4 cellular contexts compared by ENCODE assay signal in the genomic region with DNA sequence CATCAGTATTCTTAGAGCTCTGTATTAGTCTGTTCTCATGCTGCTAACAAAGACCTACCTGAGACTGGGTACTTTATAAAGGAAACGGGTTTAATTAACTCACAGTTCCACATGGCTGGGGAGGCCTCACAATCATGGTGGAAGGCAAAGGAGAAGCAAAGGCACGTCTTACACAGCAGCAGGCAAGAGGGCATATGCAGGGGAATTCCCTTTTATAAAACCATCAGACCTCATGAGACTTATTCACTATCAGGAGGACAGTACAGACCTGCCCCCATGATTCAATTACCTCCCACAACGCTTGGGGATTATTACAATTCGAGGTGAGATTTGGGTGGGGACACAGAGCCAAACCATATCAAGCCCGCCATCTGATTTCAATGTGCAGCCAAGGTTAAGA. TPM values are rescaled to one million over a fixed set of nuclear protein-coding genes. Genes with fewer than 3 reads are reported as not detected.
"Had no signal": no experiment of that assay in that cellular context is flagged by ENCODE, and none has a peak within 500 bp of the region (broad histone marks: within the 10 kb centered on the region; RNA-seq: fewer than 3 reads in every experiment).

No MANE protein-coding gene starts in this region.

RNA-seq across cellular contexts. Expression of gene VSIG4, which starts 17.1 kb away (rescaled TPM):
- total RNA-seq: LHCN-M2, M059J, MCF 10A, NCI-H460 had no signal
